2 cellular contexts compared by ENCODE assay signal in genomic region chr2:64826703-64827102, GRCh38.
TF ChIP-seq lines count a peak whose summit lies in the region.

No MANE protein-coding gene starts in this region.

TF ChIP-seq in IMR-90, 13 proteins besides CTCF, POLR2A, EP300 and RAD21:
- no peak for TF ChIP-seq RFX5 (IDR thresholded peaks at IDR 0.05; ENCODE audit: low read depth, low read length)
- TF ChIP-seq FOS (IDR thresholded peaks at IDR 0.05; ENCODE audit: low read depth, low read length): no peak
- TF ChIP-seq NFE2L2 (IDR thresholded peaks at IDR 0.05; ENCODE audit: low read depth, low read length): no peak
- no peak for TF ChIP-seq SMC3 (IDR thresholded peaks at IDR 0.05; ENCODE audit: low read depth, low read length)
- no peak for TF ChIP-seq CHD1 (IDR thresholded peaks at IDR 0.05; ENCODE audit: low read depth, low read length)
- no peak for TF ChIP-seq RCOR1 (IDR thresholded peaks at IDR 0.05; ENCODE audit: insufficient replicate concordance, low read length)
- no peak for TF ChIP-seq ELK1 (IDR thresholded peaks at IDR 0.05; ENCODE audit: borderline replicate concordance, low read depth, low read length)
- no peak for TF ChIP-seq BHLHE40 (IDR thresholded peaks at IDR 0.05; ENCODE audit: low read depth, low read length)
- no peak for TF ChIP-seq MAFK (IDR thresholded peaks at IDR 0.05; ENCODE audit: low read depth, low read length)

TF ChIP-seq in HepG2, 621 proteins besides CTCF, POLR2A, EP300 and RAD21:
- no peak for TF ChIP-seq RARG (CRISPR knock-in tag; IDR thresholded peaks at IDR 0.05; ENCODE audit: low read depth)
- TF ChIP-seq KLF12 (CRISPR knock-in tag; IDR thresholded peaks at IDR 0.05; ENCODE audit: borderline replicate concordance): no peak
